7 cellular contexts compared by ENCODE assay signal in genomic region chr12:817456-817855, GRCh38.
DNase-seq lines count a peak whose midpoint lies in the region; ATAC-seq and TF ChIP-seq lines count a peak whose summit lies in the region.
"Not testable (repeated sequence)": the region's sequence is repeated elsewhere in the genome, so short reads cannot be mapped to it uniquely, and the experiment has no call there.

No MANE protein-coding gene starts in this region.

- peaks cover 34% of the 10 kb centered on the region for H3K36me3 ChIP-seq in Karpas-422 (ENCODE audit: insufficient read depth, low read length)
- H3K36me3 ChIP-seq in gastrocnemius medialis, result not testable (repeated sequence)

- in situ Hi-C loops in gastrocnemius medialis (cut with MboI; ENCODE audit: low sequenced_read_pairs in 4 of 4), result loop anchor here in 3 of 4 donors (10.0 kb wide), 3 partner anchors 63 to 243 kb away; partner anchors contain the start of gene WNK1 (in 1 of the 3)

- H3K27ac Mint-ChIP-seq in T-cell, result peak overlapping the region; percentile 2 to 64
- H3K27ac Mint-ChIP-seq in activated naive CD8-positive, alpha-beta T cell, result peak overlapping the region; percentile 51
- H3K27ac Mint-ChIP-seq in effector memory CD8-positive, alpha-beta T cell, result peak overlapping the region; percentile 29 to 73

- TF ChIP-seq POLR2A in gastrocnemius medialis (IDR thresholded peaks at IDR 0.05), result not testable (repeated sequence)

- H3K4me3 ChIP-seq in Karpas-422 (ENCODE audit: low read length); gastrocnemius medialis: not testable (repeated sequence)

- peak; percentile 25 for DNase-seq in DMS53 treated with DMSO at 0.1 percent for 48 hours (lab: John Stamatoyannopoulos, UW; ENCODE audit: unreplicated experiment)
- DNase-seq in Karpas-422; T-cell; effector memory CD8-positive, alpha-beta T cell: not testable (repeated sequence)
- peak; percentile 54 to 71 for DNase-seq in foreskin keratinocyte
- peak in 1 of 2 donors; percentile 31 for DNase-seq in gastrocnemius medialis

- POLR2A ChIA-PET in T-cell (lab: Charles Lee), result interaction anchor here in 1 of 2 donors (0.6 kb wide), 1 partner anchor 191 kb away, joined by 3 read pairs; no protein-coding TSS in a partner anchor

- peaks cover 96% of the 10 kb centered on the region for H3K79me2 ChIP-seq in Karpas-422 (ENCODE audit: low read length)

- CTCF ChIA-PET in T-cell (lab: Charles Lee), result interaction anchor here (0.5 to 6.3 kb wide), 9 partner anchors 10 to 376 kb away, joined by 3 to 51 read pairs (median 3); partner anchors contain the start of gene WNK1 (in 1 of the 2)

- peak overlapping the region; percentile 18 for H3K4me2 ChIP-seq in Karpas-422 (ENCODE audit: low read depth, low read length, poor library complexity, severe bottlenecking)

- H2AFZ ChIP-seq in Karpas-422 (ENCODE audit: low read length), result not testable (repeated sequence)

- peaks cover 65% of the 10 kb centered on the region for H3K4me1 ChIP-seq in Karpas-422 (ENCODE audit: low read length)
- H3K4me1 ChIP-seq in foreskin keratinocyte, result peaks cover 17% of the 10 kb centered on the region
- peaks cover 35 to 45% of the 10 kb centered on the region in 2 donors for H3K4me1 ChIP-seq in gastrocnemius medialis

- H3K9ac ChIP-seq in Karpas-422 (ENCODE audit: low read length), result not testable (repeated sequence)

- not testable (repeated sequence) for H4K20me1 ChIP-seq in Karpas-422 (ENCODE audit: insufficient read depth, low read depth, low read length)

- TF ChIP-seq CTCF in foreskin keratinocyte (conservative IDR thresholded peaks at IDR 0.05); gastrocnemius medialis (IDR thresholded peaks at IDR 0.05 in 4 of 5, conservative IDR thresholded peaks at IDR 0.05 in 1 of 5): not testable (repeated sequence)

- H3K4me3 Mint-ChIP-seq in T-cell; activated naive CD8-positive, alpha-beta T cell; effector memory CD8-positive, alpha-beta T cell: not testable (repeated sequence)

- not testable (repeated sequence) for ATAC-seq in T-cell (replicated peaks in 1 of 4); effector memory CD8-positive, alpha-beta T cell (replicated peaks)
- peak; percentile 55 for ATAC-seq in foreskin keratinocyte
- ATAC-seq in gastrocnemius medialis, result peak; percentile 13 to 34

- H3K27ac ChIP-seq in Karpas-422 (ENCODE audit: low read length), result not testable (repeated sequence)
- H3K27ac ChIP-seq in foreskin keratinocyte (peak overlapping the region; percentile 79), gastrocnemius medialis (peak overlapping the region; percentile 70 to 83 (median 78))

- H3K9me2 ChIP-seq in Karpas-422 (replicated peaks; ENCODE audit: insufficient read depth, low read length), result not testable (repeated sequence)

- H3K9me3 ChIP-seq in Karpas-422 (ENCODE audit: low read length); gastrocnemius medialis: not testable (repeated sequence)

- H3K36me3 Mint-ChIP-seq in T-cell, result peaks cover 16% of the 10 kb centered on the region
- H3K36me3 Mint-ChIP-seq in activated naive CD8-positive, alpha-beta T cell, result not testable (repeated sequence)
- H3K36me3 Mint-ChIP-seq in effector memory CD8-positive, alpha-beta T cell (ENCODE audit: insufficient read depth), result peaks cover 32% of the 10 kb centered on the region

- H3K4me1 Mint-ChIP-seq in T-cell, result peaks cover 66 to 71% (median 67%) of the 10 kb centered on the region in 3 donors
- H3K4me1 Mint-ChIP-seq in activated naive CD8-positive, alpha-beta T cell (ENCODE audit: low read depth), result peaks cover 54% of the 10 kb centered on the region
- H3K4me1 Mint-ChIP-seq in effector memory CD8-positive, alpha-beta T cell (ENCODE audit: low read depth in 2 of 2), result peaks cover 25 to 65% of the 10 kb centered on the region in 2 donors

- H3K9me3 Mint-ChIP-seq in T-cell; activated naive CD8-positive, alpha-beta T cell (ENCODE audit: low read depth); effector memory CD8-positive, alpha-beta T cell: not testable (repeated sequence)

- H3K27me3 Mint-ChIP-seq in T-cell; activated naive CD8-positive, alpha-beta T cell; effector memory CD8-positive, alpha-beta T cell: not testable (repeated sequence)

- intact Hi-C loops in gastrocnemius medialis (cut with DNase I; ENCODE audit: low total_unique reads), result loop anchor here (2.0 to 5.0 kb wide), 2 partner anchors 40 to 51 kb away; no protein-coding TSS in a partner anchor

- H3K27me3 ChIP-seq in Karpas-422 (ENCODE audit: low read length); foreskin keratinocyte; gastrocnemius medialis: not testable (repeated sequence)
